ENCODE assay signal across 16 cellular contexts in the genomic region with DNA sequence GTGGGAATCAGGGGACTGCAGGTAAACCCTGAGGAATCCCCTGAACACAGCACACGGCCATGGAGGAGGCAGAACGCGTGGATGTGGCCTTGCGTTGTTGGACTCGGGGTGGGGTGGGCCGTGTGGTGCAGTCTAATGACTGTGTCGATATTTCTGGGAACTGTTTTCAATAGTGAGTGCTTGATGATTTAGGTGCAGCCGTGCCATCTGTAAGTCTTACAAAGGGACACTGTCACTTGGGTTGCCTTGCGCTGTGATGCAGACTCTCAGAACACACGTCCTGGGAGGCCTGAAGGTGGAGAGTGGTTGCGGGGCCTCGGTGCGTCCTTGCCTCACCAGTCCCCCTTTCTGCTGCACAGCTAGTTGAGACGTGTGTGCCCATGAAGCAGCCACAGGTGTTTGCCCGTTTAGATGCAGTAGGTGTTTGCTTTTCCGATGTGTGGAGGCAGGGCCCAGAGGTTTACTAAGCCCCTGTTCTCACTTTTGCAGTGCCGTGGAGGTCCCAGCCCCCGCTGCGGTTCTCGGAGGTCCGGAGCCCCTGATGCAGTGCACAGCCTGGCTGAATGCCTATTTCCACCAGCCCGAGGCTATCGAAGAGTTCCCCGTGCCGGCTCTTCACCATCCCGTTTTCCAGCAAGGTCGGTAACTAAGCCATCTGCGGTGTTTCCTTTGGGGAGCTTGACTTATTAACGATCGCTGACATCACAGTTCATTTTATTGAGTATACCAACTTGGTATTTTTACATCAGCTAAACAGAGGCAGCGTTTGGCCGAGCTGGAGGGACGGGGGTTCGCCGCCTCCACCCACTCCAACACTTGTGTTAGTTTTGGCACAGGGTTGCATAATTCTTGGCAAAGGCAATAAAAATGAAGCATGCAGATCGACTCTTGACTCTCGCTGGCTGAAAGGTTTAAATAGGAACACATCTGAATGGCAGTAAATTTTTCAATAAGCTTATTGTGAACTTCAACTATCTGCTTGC.
A peak's percentile ranks its signal among the peaks of the same experiment; 100 is the strongest.
DNase-seq lines count a peak whose midpoint lies in the region; ATAC-seq and TF ChIP-seq lines count a peak whose summit lies in the region.
"Had no signal": no experiment of that assay in that cellular context is flagged by ENCODE, and none has a peak within 500 bp of the region (broad histone marks: within the 10 kb centered on the region; RNA-seq: fewer than 3 reads in every experiment).

No MANE protein-coding gene starts in this region.

- no peaks in the 10 kb centered on the region for H4K20me1 ChIP-seq in mammary epithelial cell (ENCODE audit: insufficient read depth, low read length)

- no peak overlapping the region for H3K4me3 ChIP-seq in mammary epithelial cell (replicated peaks in 1 of 3; ENCODE audit: insufficient read depth in 1 of 3, low read depth in 2 of 3, low read length in 3 of 3)
- no peak overlapping the region for H3K4me3 ChIP-seq in cardiac fibroblast (replicated peaks in 1 of 2; ENCODE audit: low read depth in 2 of 2, low read length in 2 of 2)
- H3K4me3 ChIP-seq in thoracic aorta = peak overlapping the region; percentile 60
- no peak overlapping the region for H3K4me3 ChIP-seq in dorsolateral prefrontal cortex
- H3K4me3 ChIP-seq: colonic mucosa, MG63 had no signal

- peaks cover 6% of the 10 kb centered on the region for H3K36me3 Mint-ChIP-seq in MCF 10A (ENCODE audit: insufficient read depth, unreplicated experiment)

- in situ Hi-C loops in mammary epithelial cell (cut with MboI; ENCODE audit: low sequenced_read_pairs in 2 of 2) = no loop called here

- ATAC-seq in left lobe of liver (peak; percentile 40), thoracic aorta (ENCODE audit: insufficient number of reproducible peaks, low FRiP score, low read depth) (no peak), HG03571 (IDR thresholded peaks at IDR 0.05; ENCODE audit: unreplicated experiment) (no peak), HG02885 (IDR thresholded peaks at IDR 0.05; ENCODE audit: poor library complexity, unreplicated experiment) (no peak)
- ATAC-seq: naive thymus-derived CD8-positive, alpha-beta T cell had no signal

- DNase-seq in MCF 10A (ENCODE audit: unreplicated experiment) (peak; percentile 18), mammary epithelial cell (no peak), cardiac fibroblast (ENCODE audit: low read depth in 2 of 2) (peak; percentile 57 to 74), left lobe of liver (ENCODE audit: low spot score) (peak; percentile 71), thoracic aorta (ENCODE audit: low spot score) (no peak), dorsolateral prefrontal cortex (no peak)
- DNase-seq: activated naive CD4-positive, alpha-beta T cell treated with anti-CD3 and anti-CD28 coated beads for 36 hours; colonic mucosa; foreskin melanocyte; kidney; MG63; naive thymus-derived CD8-positive, alpha-beta T cell; NCI-H510A; stimulated activated CD4-positive, alpha-beta T cell treated with anti-CD3 and anti-CD28 coated beads, Interleukin-12 subunit alpha, Interleukin-12 subunit beta, amount 100 ng/mL, for 4 hours had no signal

- H3K9me3 Mint-ChIP-seq in MCF 10A (ENCODE audit: unreplicated experiment) = no peaks in the 10 kb centered on the region
- H3K9me3 Mint-ChIP-seq: activated naive CD4-positive, alpha-beta T cell treated with anti-CD3 and anti-CD28 coated beads for 36 hours had no signal

- H3K4me1 Mint-ChIP-seq in MCF 10A (ENCODE audit: insufficient read depth, unreplicated experiment) = no peaks in the 10 kb centered on the region

- TF ChIP-seq CTCF in MCF 10A (IDR thresholded peaks at IDR 0.05; ENCODE audit: unreplicated experiment) = no peak
- TF ChIP-seq CTCF in mammary epithelial cell (conservative IDR thresholded peaks at IDR 0.05 in 1 of 2, IDR thresholded peaks at IDR 0.05 in 1 of 2; ENCODE audit: extremely low read depth in 1 of 2, insufficient read depth in 1 of 2, low read depth in 1 of 2, low read length in 2 of 2) = no peak
- no peak for TF ChIP-seq CTCF in cardiac fibroblast (IDR thresholded peaks at IDR 0.05; ENCODE audit: low read depth, low read length)
- no peak for TF ChIP-seq CTCF in thoracic aorta (IDR thresholded peaks at IDR 0.05)
- no peak for TF ChIP-seq CTCF in dorsolateral prefrontal cortex (IDR thresholded peaks at IDR 0.05 in 54 of 56, conservative IDR thresholded peaks at IDR 0.05 in 2 of 56; ENCODE audit: low read depth in 1 of 56, partially characterized antibody in 56 of 56)

- dilution Hi-C loops in mammary epithelial cell (cut with HindIII; ENCODE audit: low sequenced_read_pairs) = no loop called here

- H3K27ac Mint-ChIP-seq in MCF 10A (ENCODE audit: low read depth, unreplicated experiment) = no peak overlapping the region
- H3K27ac Mint-ChIP-seq: activated naive CD4-positive, alpha-beta T cell treated with anti-CD3 and anti-CD28 coated beads for 36 hours; naive thymus-derived CD8-positive, alpha-beta T cell had no signal

- H3K36me3 ChIP-seq in mammary epithelial cell (ENCODE audit: insufficient read depth, low read length) = no peaks in the 10 kb centered on the region
- no peaks in the 10 kb centered on the region for H3K36me3 ChIP-seq in thoracic aorta
- H3K36me3 ChIP-seq: colonic mucosa, MG63 had no signal

- H3K9me3 ChIP-seq in mammary epithelial cell (replicated peaks; ENCODE audit: insufficient read depth, low read length) (peaks cover 25% of the 10 kb centered on the region), thoracic aorta (no peaks in the 10 kb centered on the region)
- H3K9me3 ChIP-seq: colonic mucosa, MG63 had no signal

- POLR2A ChIA-PET in MCF 10A (lab: Yijun Ruan, JAX) = no interaction called here

- CTCF ChIA-PET in MCF 10A (lab: Yijun Ruan, JAX) = interaction anchor here (0.8 kb wide), 1 partner anchor 1078 kb away, joined by 4 read pairs; no protein-coding TSS in a partner anchor
- CTCF ChIA-PET in mammary epithelial cell (lab: Charles Lee; ENCODE audit: low non-redundant PET) = no interaction called here

- H3K4me3 Mint-ChIP-seq in MCF 10A (ENCODE audit: unreplicated experiment) = no peak overlapping the region
- H3K4me3 Mint-ChIP-seq: activated naive CD4-positive, alpha-beta T cell treated with anti-CD3 and anti-CD28 coated beads for 36 hours; naive thymus-derived CD8-positive, alpha-beta T cell had no signal

- BruUV-seq in MCF 10A (replicated peaks; lab: Mats Ljungman, UMichigan) (no TSS peak), mammary epithelial cell (replicated peaks; lab: Mats Ljungman, UMichigan) (no TSS peak)

- H3K79me2 ChIP-seq in mammary epithelial cell (ENCODE audit: insufficient read depth, low read length) = no peaks in the 10 kb centered on the region

- no peak overlapping the region for H3K4me2 ChIP-seq in mammary epithelial cell (ENCODE audit: insufficient read depth, low read depth, low read length)

- H3K9ac ChIP-seq in mammary epithelial cell (ENCODE audit: insufficient read depth, low read length) = no peak overlapping the region

- no peaks in the 10 kb centered on the region for H3K27me3 Mint-ChIP-seq in MCF 10A (ENCODE audit: insufficient read depth, unreplicated experiment)
- H3K27me3 Mint-ChIP-seq: naive thymus-derived CD8-positive, alpha-beta T cell had no signal

- 33% methylated on average over 28 of the region's 37 CpGs for WGBS in mammary epithelial cell (ENCODE audit: low coverage, missing lambda C conversion rate)

- H3K27me3 ChIP-seq in mammary epithelial cell (ENCODE audit: insufficient read depth, low read length) (no peaks in the 10 kb centered on the region), thoracic aorta (replicated peaks; ENCODE audit: insufficient read depth) (no peaks in the 10 kb centered on the region), dorsolateral prefrontal cortex (no peaks in the 10 kb centered on the region)
- H3K27me3 ChIP-seq: colonic mucosa, MG63 had no signal

- H2AFZ ChIP-seq in mammary epithelial cell (ENCODE audit: low read depth, low read length) = no peak overlapping the region

- intact Hi-C loops in MCF 10A (cut with micrococcal nuclease) (no loop called here), mammary epithelial cell (cut with micrococcal nuclease) (no loop called here), dorsolateral prefrontal cortex (cut with DNase I) (no loop called here)

- no peaks in the 10 kb centered on the region for H3K4me1 ChIP-seq in mammary epithelial cell (ENCODE audit: insufficient read depth, low read length)
- H3K4me1 ChIP-seq in thoracic aorta (ENCODE audit: control insufficient read depth in 1 of 2, low read depth in 2 of 2) = peaks cover 0 to 9% of the 10 kb centered on the region in 2 donors
- H3K4me1 ChIP-seq: colonic mucosa had no signal

- H3K27ac ChIP-seq in mammary epithelial cell (ENCODE audit: insufficient read depth, low read depth, low read length) (no peak overlapping the region), thoracic aorta (no peak overlapping the region), dorsolateral prefrontal cortex (no peak overlapping the region)
- H3K27ac ChIP-seq: colonic mucosa had no signal

Comparison
In these comparisons a context has a peak if more than half of its experiments do, and no peak if none do; other contexts are left out.
1. DNase-seq: peak in MCF 10A (single experiment), cardiac fibroblast (2 of 2) and left lobe of liver (single experiment); none in mammary epithelial cell (single experiment), thoracic aorta (single experiment) and dorsolateral prefrontal cortex (0 of 10).